16 cellular contexts compared by ENCODE assay signal in the genomic region with DNA sequence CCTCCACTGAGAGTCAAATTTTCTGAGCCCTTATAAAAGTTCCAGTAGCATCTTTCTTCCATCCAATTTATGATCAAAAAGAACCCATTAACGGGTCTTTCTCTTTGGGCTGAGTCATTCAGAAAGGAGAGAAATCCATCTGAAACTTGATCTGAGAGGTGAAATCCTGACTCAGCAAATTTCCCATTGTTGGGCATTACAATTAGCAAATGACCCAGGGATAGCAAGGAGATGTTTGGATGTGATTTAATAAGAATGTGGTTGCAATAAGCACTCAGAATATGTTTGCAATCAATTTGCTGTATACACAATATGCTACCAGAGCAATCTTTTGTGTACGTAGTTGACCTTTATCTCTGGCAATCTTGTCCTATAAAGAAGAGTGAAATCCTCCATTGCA.
"Had no signal": no experiment of that assay in that cellular context is flagged by ENCODE, and none has a peak within 500 bp of the region (broad histone marks: within the 10 kb centered on the region; RNA-seq: fewer than 3 reads in every experiment).

No MANE protein-coding gene starts in this region.

- DNase-seq: activated B cell treated with CpG ODN at 0.5 μM for 24 hours; activated CD4-positive, alpha-beta T cell treated with anti-CD3 and anti-CD28 coated beads, Interleukin-2, amount 10 ng/mL, durations not matched to agents 24 days and 14 days; activated CD8-positive, alpha-beta T cell treated with anti-CD3 and anti-CD28 coated beads for 36 hours; activated naive CD4-positive, alpha-beta T cell treated with Interleukin-2 at 50 U/mL for 16 hours; activated T-cell treated with anti-CD3 and anti-CD28 coated beads, Interleukin-2, amount 50 U/mL, for 1 hour; body of pancreas; dermis blood vessel endothelial cell; effector memory CD4-positive, alpha-beta T cell; heart right ventricle; mucosa of descending colon; naive B cell; retina; stimulated activated naive CD4-positive, alpha-beta T cell treated with Interleukin-2 at 50 U/mL for 16 hours; tibial artery; uterus had no signal

- H3K27ac ChIP-seq: body of pancreas, esophagus muscularis mucosa, heart right ventricle, tibial artery, uterus had no signal

- H3K36me3 ChIP-seq: esophagus muscularis mucosa, heart right ventricle, tibial artery, uterus had no signal

- ATAC-seq: activated CD8-positive, alpha-beta T cell treated with anti-CD3 and anti-CD28 coated beads for 36 hours; body of pancreas; heart right ventricle; mucosa of descending colon had no signal

- H3K9me3 ChIP-seq: body of pancreas, uterus had no signal

- H3K4me1 ChIP-seq: body of pancreas, esophagus muscularis mucosa, heart right ventricle, tibial artery, uterus had no signal

- H3K4me3 ChIP-seq: body of pancreas, esophagus muscularis mucosa, heart right ventricle, mucosa of descending colon, tibial artery, uterus had no signal

- H3K27me3 ChIP-seq: body of pancreas, esophagus muscularis mucosa, tibial artery, uterus had no signal
